Comparison of ENCODE assay signal across 17 cellular contexts in genomic region chr3:106806964-106807363, GRCh38.
"Had no signal": no experiment of that assay in that cellular context is flagged by ENCODE, and none has a peak within 500 bp of the region (broad histone marks: within the 10 kb centered on the region; RNA-seq: fewer than 3 reads in every experiment).

No MANE protein-coding gene starts in this region.

- H3K9me3 ChIP-seq: stomach, suprapubic skin, testis, thoracic aorta, thyroid gland, tibial artery, tibial nerve, transverse colon, upper lobe of left lung, upper lobe of right lung, uterus, vagina had no signal

- H3K36me3 ChIP-seq: stomach, suprapubic skin, thoracic aorta, thyroid gland, tibial artery, tibial nerve, transverse colon, upper lobe of left lung, upper lobe of right lung, uterus, vagina had no signal

- H3K27ac ChIP-seq: stomach, suprapubic skin, testis, thoracic aorta, thyroid gland, tibial artery, tibial nerve, transverse colon, upper lobe of left lung, upper lobe of right lung, uterus, vagina had no signal

- H3K4me3 ChIP-seq: stomach, suprapubic skin, testis, thoracic aorta, thyroid gland, tibial artery, tibial nerve, transverse colon, upper lobe of left lung, upper lobe of right lung, uterus, vagina had no signal

- ATAC-seq: stimulated activated effector memory CD8-positive, alpha-beta T cell treated with anti-CD3 and anti-CD28 coated beads, Interleukin-12 subunit alpha, Interleukin-12 subunit beta, amount 100 ng/mL, for 72 hours; stimulated activated memory B cell treated with anti-CD40 and anti-IgM and Interleukin-4, amounts not matched to agents 10 μg/mL and 1 μg/mL and 100 μg/mL, for 72 hours; stimulated activated naive B cell treated with anti-CD40 and anti-IgM and Interleukin-4, amounts not matched to agents 10 μg/mL and 1 μg/mL and 100 μg/mL, for 72 hours; stimulated activated naive CD8-positive, alpha-beta T cell treated with anti-CD3 and anti-CD28 coated beads, Interleukin-15, amount 100 ng/mL, for 72 hours; stimulated activated naive CD8-positive, alpha-beta T cell treated with anti-CD3 and anti-CD28 coated beads, Interleukin-15, Interleukin-2, amounts not matched to agents 100 U/mL and 50 U/mL, for 24 hours; upper lobe of right lung had no signal

- H3K4me1 ChIP-seq: stomach, suprapubic skin, thyroid gland, transverse colon, upper lobe of left lung, upper lobe of right lung, uterus had no signal
